ENCODE assay signal across 8 cellular contexts in the genomic region with DNA sequence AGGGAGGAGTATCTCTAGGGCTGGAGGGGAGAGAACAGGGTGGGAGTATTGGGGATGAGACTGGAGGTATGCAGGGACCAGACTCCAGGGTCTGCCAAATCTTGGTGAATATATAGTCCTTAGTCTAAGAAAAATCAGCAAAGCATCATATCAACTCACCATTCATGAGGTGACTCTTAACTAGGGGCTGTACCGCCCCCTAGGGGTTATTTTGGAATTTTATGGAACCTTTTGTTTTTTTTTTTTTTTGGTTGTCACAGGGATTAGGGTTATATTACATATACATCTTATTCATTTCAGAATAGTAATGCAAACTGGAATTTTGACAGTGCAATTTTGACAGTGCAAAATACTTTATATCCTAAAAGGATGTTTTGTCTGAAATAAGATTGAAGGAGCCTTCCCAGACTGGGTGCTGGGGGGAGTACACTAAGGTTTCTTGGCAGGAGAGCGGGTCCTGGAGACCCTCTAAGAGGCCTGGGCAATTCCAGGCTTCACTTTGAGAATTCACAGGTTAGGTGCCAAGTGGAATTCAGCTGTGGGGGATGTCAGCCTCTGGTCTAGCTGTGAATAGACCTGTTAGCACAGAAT. TPM values are rescaled to one million over a fixed set of nuclear protein-coding genes. Genes with fewer than 3 reads are reported as not detected.
DNase-seq lines count a peak whose midpoint lies in the region; ATAC-seq and TF ChIP-seq lines count a peak whose summit lies in the region.

No MANE protein-coding gene starts in this region.

- H3K4me2 ChIP-seq in OCI-LY1 (ENCODE audit: low read length) = no peak overlapping the region; the same call in 1 of the 2 replicates

- H3K4me1 ChIP-seq in OCI-LY1 (ENCODE audit: insufficient read depth, low read length, severe bottlenecking) (peaks cover 81% of the 10 kb centered on the region), breast epithelium (peaks cover 0 to 14% of the 10 kb centered on the region in 2 donors), lower lobe of right lung (peaks cover 71% of the 10 kb centered on the region)

- H3K27me3 ChIP-seq in OCI-LY1 (ENCODE audit: insufficient read depth, low read length) (no peaks in the 10 kb centered on the region), breast epithelium (no peaks in the 10 kb centered on the region), lower lobe of right lung (ENCODE audit: low read depth) (no peaks in the 10 kb centered on the region)

- H3K79me2 ChIP-seq in OCI-LY1 (ENCODE audit: insufficient read depth, low read length) = peaks cover 3% of the 10 kb centered on the region; the same call in 1 of the 2 replicates

- H3K4me3 ChIP-seq in OCI-LY1 (ENCODE audit: low read depth, low read length, poor library complexity, severe bottlenecking) (no peak overlapping the region), breast epithelium (no peak overlapping the region), lower lobe of right lung (no peak overlapping the region)

- H3K9me3 ChIP-seq in OCI-LY1 (ENCODE audit: low read length) (no peaks in the 10 kb centered on the region), breast epithelium (no peaks in the 10 kb centered on the region), lower lobe of right lung (no peaks in the 10 kb centered on the region)

- H3F3A ChIP-seq in OCI-LY1 (ENCODE audit: insufficient read depth, low read length) = peaks cover 19% of the 10 kb centered on the region

- TF ChIP-seq POLR2A in breast epithelium (IDR thresholded peaks at IDR 0.05) = no peak

- H3K36me3 ChIP-seq in OCI-LY1 (ENCODE audit: insufficient read depth, low read length) (peaks cover 4% of the 10 kb centered on the region; the same call in 1 of the 2 replicates), breast epithelium (no peaks in the 10 kb centered on the region), lower lobe of right lung (no peaks in the 10 kb centered on the region)

- DNase-seq in GM10266 (ENCODE audit: extremely low spot score) = peak; percentile 64
- DNase-seq in breast epithelium (ENCODE audit: low spot score in 2 of 2) = no peak
- DNase-seq in lower lobe of right lung = no peak
- no peak for DNase-seq in Right ventricle myocardium inferior (ENCODE audit: missing footprints)

- H3K9ac ChIP-seq in OCI-LY1 (ENCODE audit: low read length) = no peak overlapping the region

- intact Hi-C loops in breast epithelium (cut with DNase I; ENCODE audit: low total_unique reads) (no loop called here), lower lobe of right lung (cut with DNase I) (loop anchor here (10.0 kb wide), 1 partner anchor 66 kb away; no protein-coding TSS in a partner anchor), Right ventricle myocardium inferior (cut with DNase I) (loop anchor here (5.0 kb wide), 1 partner anchor 102 kb away; no protein-coding TSS in a partner anchor)

- H3K9me2 ChIP-seq in OCI-LY1 (ENCODE audit: low read depth, low read length) = no peaks in the 10 kb centered on the region

- no peaks in the 10 kb centered on the region for H4K20me1 ChIP-seq in OCI-LY1 (ENCODE audit: insufficient read depth, low read length)

- H3K27ac ChIP-seq in C4-2B (no peak overlapping the region), OCI-LY1 (ENCODE audit: low read depth, low read length, poor library complexity, severe bottlenecking) (peak overlapping the region; percentile 91), breast epithelium (peak overlapping the region; percentile 39 to 91), lower lobe of right lung (peak overlapping the region; percentile 96)

- ATAC-seq in lower lobe of right lung (peak; percentile 7 to 21), GM19324 (IDR thresholded peaks at IDR 0.05; ENCODE audit: low FRiP score, unreplicated experiment) (no peak), HG03571 (IDR thresholded peaks at IDR 0.05; ENCODE audit: unreplicated experiment) (no peak), Right ventricle myocardium inferior (no peak)

- no peak overlapping the region for H2AFZ ChIP-seq in OCI-LY1 (ENCODE audit: low read length)

- TF ChIP-seq CTCF in C4-2B (conservative IDR thresholded peaks at IDR 0.05) = peak; percentile 73
- peak; percentile 34 for TF ChIP-seq CTCF in GM10266 (IDR thresholded peaks at IDR 0.05; ENCODE audit: control insufficient read depth, insufficient read depth, low read depth, missing control alignments)
- peak; percentile 67 for TF ChIP-seq CTCF in OCI-LY1 (IDR thresholded peaks at IDR 0.05; ENCODE audit: low read length)
- peak; percentile 23 to 53 (median 26) for TF ChIP-seq CTCF in breast epithelium (IDR thresholded peaks at IDR 0.05)
- TF ChIP-seq CTCF in lower lobe of right lung (IDR thresholded peaks at IDR 0.05) = peak; percentile 62

RNA-seq across cellular contexts. Expression of gene CMTM7, which starts 7.5 kb away (rescaled TPM):
- 100 to 1,000 TPM in 1 of 3 donors, 10 to 100 TPM in 2; 16.8 to 111 (median 58.0) TPM for total RNA-seq in breast epithelium
- total RNA-seq in lower lobe of right lung = 49.9 TPM
- total RNA-seq in Right ventricle myocardium inferior = 5.0 TPM

Comparison
In these comparisons a context has a peak if more than half of its experiments do, and no peak if none do; other contexts are left out.
1. ATAC-seq: peak in lower lobe of right lung (2 of 2); none in GM19324 (single experiment), HG03571 (single experiment) and Right ventricle myocardium inferior (single experiment).
2. Peak in every context shown above with its lines, with median percentiles within 50 percentile points of each other: CTCF ChIP-seq.